In the genomic region with DNA sequence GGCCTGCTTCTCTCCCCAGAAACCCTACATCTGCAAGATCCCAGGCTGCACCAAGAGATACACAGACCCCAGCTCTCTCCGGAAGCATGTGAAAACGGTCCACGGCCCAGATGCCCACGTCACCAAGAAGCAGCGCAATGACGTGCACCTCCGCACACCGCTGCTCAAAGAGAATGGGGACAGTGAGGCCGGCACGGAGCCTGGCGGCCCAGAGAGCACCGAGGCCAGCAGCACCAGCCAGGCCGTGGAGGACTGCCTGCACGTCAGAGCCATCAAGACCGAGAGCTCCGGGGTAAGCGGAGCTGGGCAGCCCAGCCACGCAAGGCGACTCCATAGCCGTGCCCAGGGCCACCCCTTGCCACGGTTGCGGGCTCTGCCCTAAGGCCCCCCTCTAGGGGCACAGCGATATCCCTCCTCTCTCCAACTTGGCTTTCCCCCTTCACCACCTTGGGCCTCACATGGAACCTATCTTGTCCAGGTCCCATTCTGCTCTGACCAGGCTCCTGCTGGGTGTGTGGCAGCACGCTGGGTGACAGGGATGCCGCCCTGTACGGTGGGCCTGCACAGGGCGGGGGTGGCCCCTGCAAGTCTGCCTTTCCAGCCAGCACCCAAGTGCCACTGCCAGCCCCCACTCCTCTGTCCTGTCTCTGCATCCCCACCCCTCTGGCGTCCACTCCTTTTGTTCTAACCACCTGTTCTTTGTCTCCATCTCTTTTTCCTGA, we compare ENCODE assay signal across 16 cellular contexts.
DNase-seq lines count a peak whose midpoint lies in the region; FAIRE-seq and TF ChIP-seq lines count a peak whose summit lies in the region.
"Had no signal": no experiment of that assay in that cellular context is flagged by ENCODE, and none has a peak within 500 bp of the region (broad histone marks: within the 10 kb centered on the region; RNA-seq: fewer than 3 reads in every experiment).

No MANE protein-coding gene starts in this region.

- H3K4me1 ChIP-seq in Peyer's patch = no peaks in the 10 kb centered on the region

- H3K9me3 ChIP-seq in Peyer's patch = no peaks in the 10 kb centered on the region

- H3K36me3 ChIP-seq in Peyer's patch = peaks cover 0 to 3% (median 0%) of the 10 kb centered on the region in 3 donors
- H3K36me3 ChIP-seq in bronchial epithelial cell (ENCODE audit: control insufficient read depth, insufficient read depth, low read length) = no peaks in the 10 kb centered on the region
- peaks cover 52% of the 10 kb centered on the region for H3K36me3 ChIP-seq in brain microvascular endothelial cell (replicated peaks)
- H3K36me3 ChIP-seq: BLaER1 had no signal

- peak; percentile 18 for FAIRE-seq in bronchial epithelial cell (lab: Jason Lieb, UNC)
- FAIRE-seq: GM12878 had no signal

- H3K27me3 ChIP-seq in Peyer's patch (no peaks in the 10 kb centered on the region), bronchial epithelial cell (ENCODE audit: control insufficient read depth, insufficient read depth, low read length) (no peaks in the 10 kb centered on the region), brain microvascular endothelial cell (replicated peaks) (no peaks in the 10 kb centered on the region)
- H3K27me3 ChIP-seq: BLaER1 had no signal

- H3K27ac ChIP-seq in Peyer's patch (no peak overlapping the region), brain microvascular endothelial cell (no peak overlapping the region)
- H3K27ac ChIP-seq: BLaER1 had no signal

- peak; percentile 50 for DNase-seq in activated effector memory CD4-positive, alpha-beta T cell treated with anti-CD3 and anti-CD28 coated beads, Interleukin-2, amount 50 U/mL, for 16 hours
- DNase-seq in activated effector memory CD4-positive, alpha-beta T cell treated with Interleukin-2 at 50 U/mL for 16 hours = no peak
- peak in 2 of 3 donors; percentile 27 to 34 for DNase-seq in Peyer's patch
- no peak for DNase-seq in bronchial epithelial cell (ENCODE audit: low read depth)
- peak; percentile 58 for DNase-seq in posterior vena cava (ENCODE audit: low spot score)
- no peak for DNase-seq in kidney tubule cell (ENCODE audit: low spot score)
- DNase-seq in COLO829 (ENCODE audit: low spot score) = no peak
- no peak for DNase-seq in brain microvascular endothelial cell
- DNase-seq: 8988T; AML-193; CD4-positive, CD25-positive, alpha-beta regulatory T cell; DMS79; GOT3; H9 had no signal

- H3K4me3 ChIP-seq in Peyer's patch (no peak overlapping the region), bronchial epithelial cell (ENCODE audit: low read depth, low read length) (no peak overlapping the region), brain microvascular endothelial cell (ENCODE audit: low read depth, low read length) (no peak overlapping the region)
- H3K4me3 ChIP-seq: BLaER1, GM12878 had no signal

- intact Hi-C loops in posterior vena cava (cut with DNase I) = no loop called here

- TF ChIP-seq CTCF in Peyer's patch (IDR thresholded peaks at IDR 0.05) (no peak), bronchial epithelial cell (IDR thresholded peaks at IDR 0.05; ENCODE audit: insufficient read depth, low read length, severe bottlenecking) (no peak), brain microvascular endothelial cell (IDR thresholded peaks at IDR 0.05; ENCODE audit: low read depth, low read length, missing control alignments) (no peak)

- TF ChIP-seq POLR2A in Peyer's patch (IDR thresholded peaks at IDR 0.05) = no peak

- in situ Hi-C loops in brain microvascular endothelial cell (cut with HindIII; ENCODE audit: low pct_ligation_motif_present, low sequenced_read_pairs) = no loop called here

Comparison
In these comparisons a context has a peak if more than half of its experiments do, and no peak if none do; other contexts are left out.
1. DNase-seq: peak in activated effector memory CD4-positive, alpha-beta T cell treated with anti-CD3 and anti-CD28 coated beads, Interleukin-2, amount 50 U/mL, for 16 hours (single experiment), Peyer's patch (2 of 3) and posterior vena cava (single experiment); none in activated effector memory CD4-positive, alpha-beta T cell treated with Interleukin-2 at 50 U/mL for 16 hours (single experiment), bronchial epithelial cell (single experiment), kidney tubule cell (single experiment), COLO829 (single experiment) and brain microvascular endothelial cell (single experiment).